Comparison of ENCODE assay signal across 13 cellular contexts in the genomic region with DNA sequence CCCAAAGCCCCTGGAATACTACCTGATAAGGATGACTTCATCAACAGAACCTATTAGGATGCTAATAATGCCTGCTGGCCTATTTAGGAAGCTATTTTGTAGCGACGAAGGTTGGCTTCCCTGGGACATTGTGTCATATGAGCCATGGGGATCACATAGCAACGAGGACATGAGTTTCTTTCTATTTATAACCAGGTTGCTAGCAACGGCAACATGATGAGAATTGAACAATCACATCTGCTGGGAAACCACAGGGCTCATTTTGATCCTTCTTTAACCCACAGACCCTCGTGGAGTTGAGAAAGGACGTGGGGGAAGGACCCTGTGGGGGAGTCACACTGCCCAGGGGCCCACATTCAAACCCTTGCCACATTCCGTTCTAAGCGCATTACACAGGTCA.
DNase-seq lines count a peak whose midpoint lies in the region; ATAC-seq and TF ChIP-seq lines count a peak whose summit lies in the region.
"Had no signal": no experiment of that assay in that cellular context is flagged by ENCODE, and none has a peak within 500 bp of the region (broad histone marks: within the 10 kb centered on the region; RNA-seq: fewer than 3 reads in every experiment).

No MANE protein-coding gene starts in this region.

- WGBS in right cardiac atrium = 41% methylated on average over 8 of the region's 8 CpGs

- H3K27ac ChIP-seq in right cardiac atrium (ENCODE audit: low read length) (peak overlapping the region; percentile 84), thoracic aorta (peak overlapping the region in 1 of 2 donors; percentile 31)

- H3K4me1 ChIP-seq in right cardiac atrium (ENCODE audit: control insufficient read depth, insufficient read depth, low read length) (peaks cover 2% of the 10 kb centered on the region), thoracic aorta (ENCODE audit: control insufficient read depth in 1 of 2, low read depth in 2 of 2) (peaks cover 0 to 23% of the 10 kb centered on the region in 2 donors), BE2C (no peaks in the 10 kb centered on the region)

- H3K9me3 ChIP-seq in right cardiac atrium (ENCODE audit: control insufficient read depth, low read length) = no peaks in the 10 kb centered on the region
- H3K9me3 ChIP-seq in thoracic aorta = no peaks in the 10 kb centered on the region
- H3K9me3 ChIP-seq in BE2C = no peaks in the 10 kb centered on the region

- peak; percentile 46 for DNase-seq in NOMO-1 treated with DMSO at 0.1 percent for 48 hours (lab: John Stamatoyannopoulos, UW; ENCODE audit: unreplicated experiment)
- DNase-seq in NOMO-1 treated with dmso at 0.1 percent for 144 hours (lab: John Stamatoyannopoulos, UW; ENCODE audit: unreplicated experiment) = no peak
- DNase-seq in astrocyte of the hippocampus (ENCODE audit: low read depth, low spot score) = peak; percentile 60
- no peak for DNase-seq in right cardiac atrium
- no peak for DNase-seq in thoracic aorta (ENCODE audit: low spot score)
- DNase-seq in NCI-H1105 treated with DMSO at 0.1 percent for 48 hours (lab: John Stamatoyannopoulos, UW) = no peak
- no peak for DNase-seq in BE2C
- DNase-seq: activated CD4-positive, alpha-beta T cell treated with anti-CD3 and anti-CD28 coated beads, Interleukin-2, amount 50 U/mL, for 4 hours; DMS79; NCI-H1930; stimulated activated CD8-positive, alpha-beta memory T cell treated with anti-CD3 and anti-CD28 coated beads, Interleukin-4, amount 100 ng/mL, for 48 hours had no signal

- H3K4me3 ChIP-seq in right cardiac atrium (ENCODE audit: low read length) (no peak overlapping the region), thoracic aorta (no peak overlapping the region), BE2C (ENCODE audit: low read depth, low read length) (no peak overlapping the region)

- peak; percentile 45 to 54 for ATAC-seq in right cardiac atrium
- peak; percentile 34 for ATAC-seq in thoracic aorta (ENCODE audit: insufficient number of reproducible peaks, low FRiP score, low read depth)
- ATAC-seq in HG03175 (IDR thresholded peaks at IDR 0.05; ENCODE audit: unreplicated experiment) = no peak
- ATAC-seq: esophagus mucosa had no signal

- intact Hi-C loops in right cardiac atrium (cut with DNase I) = no loop called here

- no peak for TF ChIP-seq CTCF in thoracic aorta (IDR thresholded peaks at IDR 0.05)
- TF ChIP-seq CTCF in BE2C (IDR thresholded peaks at IDR 0.05; ENCODE audit: low read depth, low read length) = no peak

- H3K36me3 ChIP-seq in thoracic aorta = no peaks in the 10 kb centered on the region
- no peaks in the 10 kb centered on the region for H3K36me3 ChIP-seq in BE2C

- H3K27me3 ChIP-seq in right cardiac atrium (ENCODE audit: control insufficient read depth, insufficient read depth) (no peaks in the 10 kb centered on the region), thoracic aorta (replicated peaks; ENCODE audit: insufficient read depth) (no peaks in the 10 kb centered on the region), BE2C (peaks cover 88% of the 10 kb centered on the region)

Comparison
In these comparisons a context has a peak if more than half of its experiments do, and no peak if none do; other contexts are left out.
1. DNase-seq: peak in NOMO-1 treated with DMSO at 0.1 percent for 48 hours (single experiment) and astrocyte of the hippocampus (single experiment); none in NOMO-1 treated with dmso at 0.1 percent for 144 hours (single experiment), right cardiac atrium (0 of 3), thoracic aorta (single experiment), NCI-H1105 treated with DMSO at 0.1 percent for 48 hours (single experiment) and BE2C (single experiment).